27 cellular contexts compared by ENCODE assay signal in the genomic region with DNA sequence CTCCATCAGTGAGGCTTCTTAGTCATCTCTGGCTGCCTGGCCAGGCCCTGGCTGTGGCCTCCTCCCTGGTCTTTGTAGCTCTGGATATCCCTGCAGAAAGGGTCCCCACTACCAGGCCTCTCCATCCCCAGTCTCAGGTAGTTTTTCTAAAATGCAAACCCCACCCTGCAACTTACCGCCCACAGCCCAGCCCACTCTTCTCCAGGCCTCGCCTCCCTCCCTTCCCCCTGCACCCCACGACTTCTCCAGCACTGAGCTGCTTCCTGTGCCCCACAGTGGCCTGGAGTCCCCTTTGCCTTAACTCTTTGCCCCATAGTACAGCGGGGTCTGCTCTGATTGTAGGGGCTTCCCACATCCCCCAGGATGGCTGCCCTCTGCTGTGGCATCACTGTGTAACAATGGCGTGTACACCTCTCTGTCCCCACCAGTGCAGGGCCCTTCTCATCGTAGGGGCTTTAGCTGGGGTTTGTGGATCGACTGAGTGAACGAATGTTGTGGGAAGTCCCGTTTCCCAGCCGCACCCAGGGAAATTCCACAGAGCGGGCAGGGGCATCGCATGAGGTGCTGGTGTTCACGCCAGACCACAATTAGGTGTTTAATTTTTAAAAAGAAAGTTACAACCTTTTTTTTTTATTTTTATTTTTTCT.
"Had no signal": no experiment of that assay in that cellular context is flagged by ENCODE, and none has a peak within 500 bp of the region (broad histone marks: within the 10 kb centered on the region; RNA-seq: fewer than 3 reads in every experiment).

No MANE protein-coding gene starts in this region.

- H3K27me3 ChIP-seq: brain microvascular endothelial cell, esophagus muscularis mucosa, foreskin keratinocyte, sigmoid colon, stomach, thyroid gland had no signal

- DNase-seq: activated CD4-positive, alpha-beta memory T cell treated with anti-CD3 and anti-CD28 coated beads for 36 hours; activated CD4-positive, alpha-beta T cell treated with anti-CD3 and anti-CD28 coated beads for 4 hours; activated CD8-positive, alpha-beta memory T cell treated with anti-CD3 and anti-CD28 coated beads, Interleukin-2, amount 50 U/mL, for 4 hours; activated gamma-delta T cell; activated naive CD4-positive, alpha-beta T cell treated with anti-CD3 and anti-CD28 coated beads, Interleukin-2, amount 10 ng/mL, durations not matched to agents 7 days and 5 days; activated T-cell treated with anti-CD3 and anti-CD28 coated beads, Interleukin-2, amount 50 U/mL, for 1 hour; amniotic stem cell; brain microvascular endothelial cell; central memory CD4-positive, alpha-beta T cell; endodermal cell; foreskin keratinocyte; left ventricle myocardium inferior; psoas muscle; sigmoid colon; small intestine; stimulated activated CD4-positive, alpha-beta T cell treated with anti-CD3 and anti-CD28 coated beads, Interleukin-4, amount 100 ng/mL, for 24 hours; stomach; T-helper 9 cell; thyroid gland had no signal

- H3K4me3 ChIP-seq: esophagus muscularis mucosa, left ventricle myocardium inferior, lung, psoas muscle, sigmoid colon, stomach, thyroid gland had no signal

- H3K9ac ChIP-seq: parathyroid adenoma had no signal

- H2AFZ ChIP-seq: parathyroid adenoma had no signal

- H3K27me3 Mint-ChIP-seq: activated CD4-positive, alpha-beta memory T cell treated with anti-CD3 and anti-CD28 coated beads for 36 hours; activated naive CD4-positive, alpha-beta T cell treated with anti-CD3 and anti-CD28 coated beads, Interleukin-2, amount 10 ng/mL, durations not matched to agents 7 days and 5 days; dendritic cell treated with granulocyte-macrophage colony-stimulating factor and Interleukin-4, amounts not matched to agents 40 ng/mL and 50 ng/mL, for 4 days; stimulated activated memory B cell treated with anti-CD40 and anti-IgM and Interleukin-4, amounts not matched to agents 10 μg/mL and 1 μg/mL and 100 μg/mL, for 72 hours had no signal

- H3K9me3 ChIP-seq: esophagus muscularis mucosa, left ventricle myocardium inferior, psoas muscle, sigmoid colon, stomach, thyroid gland had no signal

- H3K4me3 Mint-ChIP-seq: activated CD4-positive, alpha-beta memory T cell treated with anti-CD3 and anti-CD28 coated beads for 36 hours; activated naive CD4-positive, alpha-beta T cell treated with anti-CD3 and anti-CD28 coated beads, Interleukin-2, amount 10 ng/mL, durations not matched to agents 7 days and 5 days; activated T-helper 1 cell treated with anti-CD3 and anti-CD28 coated beads, Interleukin-12 subunit alpha, Interleukin-12 subunit beta, Interleukin-2, Interleukin-4 antibody, amounts not matched to agents 30 ng/mL and 10 ng/mL and 1 ng/mL, durations not matched to agents 14 hours and 24 hours and 36 hours; dendritic cell treated with granulocyte-macrophage colony-stimulating factor and Interleukin-4, amounts not matched to agents 40 ng/mL and 50 ng/mL, for 4 days; endodermal cell; nephron; stimulated activated memory B cell treated with anti-CD40 and anti-IgM and Interleukin-4, amounts not matched to agents 10 μg/mL and 1 μg/mL and 100 μg/mL, for 72 hours had no signal

- ATAC-seq: foreskin keratinocyte; psoas muscle; stimulated activated memory B cell treated with anti-CD40 and anti-IgM and Interleukin-4, amounts not matched to agents 10 μg/mL and 1 μg/mL and 100 μg/mL, for 72 hours had no signal

- H3K27ac ChIP-seq: brain microvascular endothelial cell, foreskin keratinocyte, left ventricle myocardium inferior, parathyroid adenoma, psoas muscle, sigmoid colon, stomach, thyroid gland, VCaP had no signal

- H3K9me3 Mint-ChIP-seq: activated CD4-positive, alpha-beta memory T cell treated with anti-CD3 and anti-CD28 coated beads for 36 hours; activated naive CD4-positive, alpha-beta T cell treated with anti-CD3 and anti-CD28 coated beads, Interleukin-2, amount 10 ng/mL, durations not matched to agents 7 days and 5 days; activated T-helper 1 cell treated with anti-CD3 and anti-CD28 coated beads, Interleukin-12 subunit alpha, Interleukin-12 subunit beta, Interleukin-2, Interleukin-4 antibody, amounts not matched to agents 30 ng/mL and 10 ng/mL and 1 ng/mL, durations not matched to agents 14 hours and 24 hours and 36 hours; dendritic cell treated with granulocyte-macrophage colony-stimulating factor and Interleukin-4, amounts not matched to agents 40 ng/mL and 50 ng/mL, for 4 days; endodermal cell; nephron; stimulated activated memory B cell treated with anti-CD40 and anti-IgM and Interleukin-4, amounts not matched to agents 10 μg/mL and 1 μg/mL and 100 μg/mL, for 72 hours had no signal

- H3K4me1 ChIP-seq: foreskin keratinocyte, parathyroid adenoma, psoas muscle had no signal

- H3K4me1 Mint-ChIP-seq: activated naive CD4-positive, alpha-beta T cell treated with anti-CD3 and anti-CD28 coated beads, Interleukin-2, amount 10 ng/mL, durations not matched to agents 7 days and 5 days; nephron had no signal

- H3K27ac Mint-ChIP-seq: activated CD4-positive, alpha-beta memory T cell treated with anti-CD3 and anti-CD28 coated beads for 36 hours; activated naive CD4-positive, alpha-beta T cell treated with anti-CD3 and anti-CD28 coated beads, Interleukin-2, amount 10 ng/mL, durations not matched to agents 7 days and 5 days; activated T-helper 1 cell treated with anti-CD3 and anti-CD28 coated beads, Interleukin-12 subunit alpha, Interleukin-12 subunit beta, Interleukin-2, Interleukin-4 antibody, amounts not matched to agents 30 ng/mL and 10 ng/mL and 1 ng/mL, durations not matched to agents 14 hours and 24 hours and 36 hours; dendritic cell treated with granulocyte-macrophage colony-stimulating factor and Interleukin-4, amounts not matched to agents 40 ng/mL and 50 ng/mL, for 4 days; endodermal cell; nephron; stimulated activated memory B cell treated with anti-CD40 and anti-IgM and Interleukin-4, amounts not matched to agents 10 μg/mL and 1 μg/mL and 100 μg/mL, for 72 hours had no signal
